ENCODE assay signal across 23 cellular contexts in genomic region chr16:50634947-50635346, GRCh38.
"Had no signal": no experiment of that assay in that cellular context is flagged by ENCODE, and none has a peak within 500 bp of the region (broad histone marks: within the 10 kb centered on the region; RNA-seq: fewer than 3 reads in every experiment).

No MANE protein-coding gene starts in this region.

- H3K36me3 ChIP-seq: brain microvascular endothelial cell, heart left ventricle, right atrium auricular region had no signal

- H3K9me3 ChIP-seq: heart left ventricle, right atrium auricular region, suprapubic skin, tibial artery, upper lobe of right lung had no signal

- H3K4me1 ChIP-seq: heart left ventricle, right atrium auricular region, suprapubic skin, upper lobe of right lung had no signal

- H3K36me3 Mint-ChIP-seq: WTC11 had no signal

- H3K4me1 Mint-ChIP-seq: WTC11 had no signal

- DNase-seq: activated CD4-positive, alpha-beta memory T cell treated with anti-CD3 and anti-CD28 coated beads, Interleukin-2, amount 10 ng/mL, durations not matched to agents 7 days and 5 days; activated CD4-positive, alpha-beta T cell treated with anti-CD3 and anti-CD28 coated beads for 1 hour; activated CD4-positive, alpha-beta T cell treated with anti-CD3 and anti-CD28 coated beads, Interleukin-2, amount 10 ng/mL, durations not matched to agents 7 days and 5 days; activated CD8-positive, alpha-beta memory T cell treated with anti-CD3 and anti-CD28 coated beads, Interleukin-2, amount 50 U/mL, for 48 hours; activated gamma-delta T cell treated with Interleukin-2 at 50 U/mL for 16 hours; activated naive CD4-positive, alpha-beta T cell treated with anti-CD3 and anti-CD28 coated beads, Interleukin-2, amount 50 U/mL, for 16 hours; activated T-cell treated with anti-CD3 and anti-CD28 coated beads, Interleukin-2, amount 50 U/mL, for 24 hours; amniotic stem cell; brain microvascular endothelial cell; dorsolateral prefrontal cortex; effector memory CD4-positive, alpha-beta T cell; erythroblast; heart left ventricle; naive thymus-derived CD8-positive, alpha-beta T cell; stimulated activated CD4-positive, alpha-beta T cell treated with anti-CD3 and anti-CD28 coated beads, Interleukin-15, amount 100 ng/mL, for 24 hours; stimulated activated CD4-positive, alpha-beta T cell treated with anti-CD3 and anti-CD28 coated beads, Interleukin-2, amount 100 ng/mL, for 24 hours; stimulated activated naive CD4-positive, alpha-beta T cell; tibial artery; upper lobe of right lung had no signal

- H3K27ac ChIP-seq: brain microvascular endothelial cell, coronary artery, dorsolateral prefrontal cortex, heart left ventricle, right atrium auricular region, suprapubic skin, upper lobe of right lung had no signal

- H3K4me3 Mint-ChIP-seq: activated CD4-positive, alpha-beta memory T cell treated with anti-CD3 and anti-CD28 coated beads, Interleukin-2, amount 10 ng/mL, durations not matched to agents 7 days and 5 days; activated CD4-positive, alpha-beta T cell treated with anti-CD3 and anti-CD28 coated beads, Interleukin-2, amount 10 ng/mL, durations not matched to agents 7 days and 5 days; activated T-cell treated with anti-CD3 and anti-CD28 coated beads, Interleukin-2, amount 50 U/mL, for 24 hours; naive thymus-derived CD8-positive, alpha-beta T cell; WTC11 had no signal

- H3K9me3 Mint-ChIP-seq: activated CD4-positive, alpha-beta memory T cell treated with anti-CD3 and anti-CD28 coated beads, Interleukin-2, amount 10 ng/mL, durations not matched to agents 7 days and 5 days; activated CD4-positive, alpha-beta T cell treated with anti-CD3 and anti-CD28 coated beads, Interleukin-2, amount 10 ng/mL, durations not matched to agents 7 days and 5 days; activated T-cell treated with anti-CD3 and anti-CD28 coated beads, Interleukin-2, amount 50 U/mL, for 24 hours; naive thymus-derived CD8-positive, alpha-beta T cell; WTC11 had no signal

- H3K27me3 ChIP-seq: brain microvascular endothelial cell, dorsolateral prefrontal cortex, heart left ventricle, right atrium auricular region, suprapubic skin, tibial artery, upper lobe of right lung had no signal

- H3K27ac Mint-ChIP-seq: activated CD4-positive, alpha-beta memory T cell treated with anti-CD3 and anti-CD28 coated beads, Interleukin-2, amount 10 ng/mL, durations not matched to agents 7 days and 5 days; activated CD4-positive, alpha-beta T cell treated with anti-CD3 and anti-CD28 coated beads, Interleukin-2, amount 10 ng/mL, durations not matched to agents 7 days and 5 days; activated T-cell treated with anti-CD3 and anti-CD28 coated beads, Interleukin-2, amount 50 U/mL, for 24 hours had no signal

- H3K27me3 Mint-ChIP-seq: activated CD4-positive, alpha-beta memory T cell treated with anti-CD3 and anti-CD28 coated beads, Interleukin-2, amount 10 ng/mL, durations not matched to agents 7 days and 5 days; activated CD4-positive, alpha-beta T cell treated with anti-CD3 and anti-CD28 coated beads, Interleukin-2, amount 10 ng/mL, durations not matched to agents 7 days and 5 days; activated T-cell treated with anti-CD3 and anti-CD28 coated beads, Interleukin-2, amount 50 U/mL, for 24 hours had no signal

- H3K4me3 ChIP-seq: coronary artery, dorsolateral prefrontal cortex, heart left ventricle, right atrium auricular region, suprapubic skin, tibial artery, upper lobe of right lung had no signal

- ATAC-seq: heart left ventricle; naive thymus-derived CD8-positive, alpha-beta T cell; upper lobe of right lung; WTC11 had no signal
